Comparison of ENCODE assay signal across 2 cellular contexts in genomic region chr10:16965242-16965620, GRCh38.
TF ChIP-seq lines count a peak whose summit lies in the region.

No MANE protein-coding gene starts in this region.

TF ChIP-seq in SK-N-SH, 30 proteins besides CTCF, POLR2A, EP300 and RAD21 (continued from another document):
- TF ChIP-seq USF1 (IDR thresholded peaks at IDR 0.05; ENCODE audit: borderline replicate concordance, low read depth) (no peak), JUND (IDR thresholded peaks at IDR 0.05) (no peak), FOXJ3 (CRISPR knock-in tag; IDR thresholded peaks at IDR 0.05) (no peak), POLR2AphosphoS5 (IDR thresholded peaks at IDR 0.05; ENCODE audit: low read depth, low read length) (no peak)

TF ChIP-seq in SK-N-SH treated with all-trans-retinoic acid at 6 μM for 48 hours, 23 proteins besides CTCF, POLR2A, EP300 and RAD21 (continued from another document):
- TF ChIP-seq CREB5 (CRISPR knock-in tag; IDR thresholded peaks at IDR 0.05; ENCODE audit: low read depth) (no peak), CSDC2 (CRISPR knock-in tag; IDR thresholded peaks at IDR 0.05) (no peak), PATZ1 (CRISPR knock-in tag; IDR thresholded peaks at IDR 0.05; ENCODE audit: borderline replicate concordance) (no peak), ESRRG (CRISPR knock-in tag; IDR thresholded peaks at IDR 0.05) (no peak), SNAI2 (CRISPR knock-in tag; IDR thresholded peaks at IDR 0.05) (no peak), ZNF565 (CRISPR knock-in tag; conservative IDR thresholded peaks at IDR 0.05; ENCODE audit: low read depth) (no peak), BACH2 (CRISPR knock-in tag; IDR thresholded peaks at IDR 0.05; ENCODE audit: borderline replicate concordance) (no peak), GLIS3 (CRISPR knock-in tag; IDR thresholded peaks at IDR 0.05) (no peak), ZNF70 (CRISPR knock-in tag; IDR thresholded peaks at IDR 0.05) (no peak), ARNTL (CRISPR knock-in tag; IDR thresholded peaks at IDR 0.05; ENCODE audit: borderline replicate concordance, low read depth) (no peak), TOX (CRISPR knock-in tag; IDR thresholded peaks at IDR 0.05; ENCODE audit: borderline replicate concordance) (no peak), TCF4 (CRISPR knock-in tag; IDR thresholded peaks at IDR 0.05; ENCODE audit: borderline replicate concordance) (no peak), TSHZ2 (CRISPR knock-in tag; IDR thresholded peaks at IDR 0.05) (no peak), ISL1 (CRISPR knock-in tag; IDR thresholded peaks at IDR 0.05) (no peak), ZNF8 (CRISPR knock-in tag; IDR thresholded peaks at IDR 0.05) (no peak)
